ENCODE assay signal across 23 cellular contexts in genomic region chr4:18636001-18636680, GRCh38.
A peak's percentile ranks its signal among the peaks of the same experiment; 100 is the strongest.
DNase-seq lines count a peak whose midpoint lies in the region; ATAC-seq and TF ChIP-seq lines count a peak whose summit lies in the region.
"Had no signal": no experiment of that assay in that cellular context is flagged by ENCODE, and none has a peak within 500 bp of the region (broad histone marks: within the 10 kb centered on the region; RNA-seq: fewer than 3 reads in every experiment).

No MANE protein-coding gene starts in this region.

- H3K27ac ChIP-seq in parathyroid adenoma: peak overlapping the region; percentile 30
- H3K27ac ChIP-seq: BLaER1 treated with 17β-estradiol and CSF1 and Interleukin-3, amounts not matched to agents 10 nM and 100 nM; PC-9; SJSA1 had no signal

- H3K9me3 ChIP-seq in parathyroid adenoma (ENCODE audit: control insufficient read depth, low read length): no peaks in the 10 kb centered on the region

- in situ Hi-C loops in ACHN (cut with HindIII; ENCODE audit: low pct_ligation_motif_present, low pct_unique_long_range_greater_than_20kb, low sequenced_read_pairs): no loop called here

- no peaks in the 10 kb centered on the region for H3K27me3 ChIP-seq in parathyroid adenoma (ENCODE audit: control insufficient read depth, insufficient read depth, low read length)
- H3K27me3 ChIP-seq: BLaER1 treated with 17β-estradiol and CSF1 and Interleukin-3, amounts not matched to agents 10 nM and 100 nM; SJSA1 had no signal

- no peak overlapping the region for H3K9ac ChIP-seq in parathyroid adenoma
- H3K9ac ChIP-seq: BLaER1 treated with 17β-estradiol and CSF1 and Interleukin-3, amounts not matched to agents 10 nM and 100 nM had no signal

- no peak for TF ChIP-seq CTCF in parathyroid adenoma (IDR thresholded peaks at IDR 0.05)

- no peaks in the 10 kb centered on the region for H3K79me2 ChIP-seq in parathyroid adenoma

- intact Hi-C loops in Right ventricle myocardium inferior (cut with DNase I): no loop called here

- DNase-seq in NCI-H69 (lab: John Stamatoyannopoulos, UW): peak; percentile 4
- DNase-seq in foreskin melanocyte: peak; percentile 95
- no peak for DNase-seq in Right ventricle myocardium inferior (ENCODE audit: missing footprints)
- DNase-seq in ACHN: no peak
- DNase-seq in EL: no peak
- DNase-seq: AML-193; CD4-positive, alpha-beta T cell; COR-L47; DMS53; GOT3; NCI-H1092 treated with DMSO at 0.1 percent for 48 hours; NCI-H1436; NCI-H187 treated with DMSO at 0.1 percent for 48 hours; NCI-H2107; NCI-H524; NCI-H774; PC-9; Right ventricle myocardium superior had no signal

- peaks cover 3% of the 10 kb centered on the region for H3K4me1 ChIP-seq in parathyroid adenoma
- H3K4me1 ChIP-seq: BLaER1 treated with 17β-estradiol and CSF1 and Interleukin-3, amounts not matched to agents 10 nM and 100 nM; SJSA1 had no signal

- no peak overlapping the region for H2AFZ ChIP-seq in parathyroid adenoma
- H2AFZ ChIP-seq: PC-9 had no signal

- H3K4me2 ChIP-seq in parathyroid adenoma (ENCODE audit: low read length): peak overlapping the region; percentile 74
- H3K4me2 ChIP-seq: BLaER1 treated with 17β-estradiol and CSF1 and Interleukin-3, amounts not matched to agents 10 nM and 100 nM; PC-9 had no signal

- no peaks in the 10 kb centered on the region for H3K36me3 ChIP-seq in parathyroid adenoma (ENCODE audit: control insufficient read depth, insufficient read depth, low read length)
- H3K36me3 ChIP-seq: BLaER1 treated with 17β-estradiol and CSF1 and Interleukin-3, amounts not matched to agents 10 nM and 100 nM; SJSA1 had no signal

- H3K4me3 ChIP-seq in parathyroid adenoma (ENCODE audit: low read depth, low read length): peak overlapping the region; percentile 42
- H3K4me3 ChIP-seq: BLaER1 treated with 17β-estradiol and CSF1 and Interleukin-3, amounts not matched to agents 10 nM and 100 nM; PC-9; SJSA1 had no signal

- ATAC-seq in Right ventricle myocardium inferior: no peak
- no peak for ATAC-seq in activated CD4-positive, CD25-positive, alpha-beta regulatory T cell treated with anti-CD3 and anti-CD28 coated beads, Interleukin-2, amount 50 U/mL, for 24 hours
- ATAC-seq: HCT116 had no signal

Comparison
In these comparisons a context has a peak if more than half of its experiments do, and no peak if none do; other contexts are left out.
1. DNase-seq: peak in NCI-H69 (single experiment) and foreskin melanocyte (single experiment); none in Right ventricle myocardium inferior (single experiment), ACHN (single experiment) and EL (single experiment).